In genomic region chr6:169319561-169319960, GRCh38 we compare ENCODE assay signal across 29 cellular contexts.
DNase-seq lines count a peak whose midpoint lies in the region; ATAC-seq and TF ChIP-seq lines count a peak whose summit lies in the region.
"Had no signal": no experiment of that assay in that cellular context is flagged by ENCODE, and none has a peak within 500 bp of the region (broad histone marks: within the 10 kb centered on the region; RNA-seq: fewer than 3 reads in every experiment).

No MANE protein-coding gene starts in this region.

- no peak for TF ChIP-seq CTCF in CD8-positive, alpha-beta T cell (IDR thresholded peaks at IDR 0.05)

- H3K9me3 ChIP-seq in CD8-positive, alpha-beta T cell (ENCODE audit: low read length): no peaks in the 10 kb centered on the region
- H3K9me3 ChIP-seq: breast epithelium, left lung, vagina had no signal

- H3K9me3 Mint-ChIP-seq in stimulated activated naive CD8-positive, alpha-beta T cell treated with anti-CD3 and anti-CD28 coated beads, Interleukin-15, amount 100 ng/mL, for 72 hours: no peaks in the 10 kb centered on the region
- no peaks in the 10 kb centered on the region for H3K9me3 Mint-ChIP-seq in CD8-positive, alpha-beta T cell
- H3K9me3 Mint-ChIP-seq: activated CD8-positive, alpha-beta T cell treated with anti-CD3 and anti-CD28 coated beads for 36 hours; activated T-helper 17 cell treated with anti-CD3 and anti-CD28 coated beads, Interleukin-2, amount 50 U/mL, for 72 hours; memory B cell had no signal

- H3K27ac ChIP-seq in CD8-positive, alpha-beta T cell (ENCODE audit: low read depth, low read length): no peak overlapping the region
- H3K27ac ChIP-seq: left lung, vagina had no signal

- no peaks in the 10 kb centered on the region for H3K4me1 Mint-ChIP-seq in stimulated activated naive CD8-positive, alpha-beta T cell treated with anti-CD3 and anti-CD28 coated beads, Interleukin-15, amount 100 ng/mL, for 72 hours
- H3K4me1 Mint-ChIP-seq in CD8-positive, alpha-beta T cell (ENCODE audit: low read depth): no peaks in the 10 kb centered on the region
- H3K4me1 Mint-ChIP-seq: activated T-helper 17 cell treated with anti-CD3 and anti-CD28 coated beads, Interleukin-2, amount 50 U/mL, for 72 hours; memory B cell; naive B cell had no signal

- H3K27ac Mint-ChIP-seq in stimulated activated naive CD8-positive, alpha-beta T cell treated with anti-CD3 and anti-CD28 coated beads, Interleukin-15, amount 100 ng/mL, for 72 hours: no peak overlapping the region
- H3K27ac Mint-ChIP-seq in CD8-positive, alpha-beta T cell: no peak overlapping the region
- H3K27ac Mint-ChIP-seq: activated CD8-positive, alpha-beta T cell treated with anti-CD3 and anti-CD28 coated beads for 36 hours; activated T-helper 17 cell treated with anti-CD3 and anti-CD28 coated beads, Interleukin-2, amount 50 U/mL, for 72 hours; memory B cell; naive B cell had no signal

- intact Hi-C loops in sciatic nerve (cut with DNase I): no loop called here
- intact Hi-C loops in CD8-positive, alpha-beta T cell (cut with DNase I, micrococcal nuclease): no loop called here

- CTCF ChIA-PET in CD8-positive, alpha-beta T cell (lab: Charles Lee): no interaction called here

- ATAC-seq in sciatic nerve: peak; percentile 86
- no peak for ATAC-seq in stimulated activated naive CD8-positive, alpha-beta T cell treated with anti-CD3 and anti-CD28 coated beads, Interleukin-15, amount 100 ng/mL, for 72 hours
- no peak for ATAC-seq in CD8-positive, alpha-beta T cell
- no peak for ATAC-seq in GM21423 (IDR thresholded peaks at IDR 0.05; ENCODE audit: unreplicated experiment)
- ATAC-seq: activated CD8-positive, alpha-beta T cell treated with anti-CD3 and anti-CD28 coated beads for 36 hours; activated T-helper 17 cell treated with anti-CD3 and anti-CD28 coated beads, Interleukin-2, amount 50 U/mL, for 72 hours; HCT116; left lung had no signal

- no peak overlapping the region for H3K4me3 Mint-ChIP-seq in stimulated activated naive CD8-positive, alpha-beta T cell treated with anti-CD3 and anti-CD28 coated beads, Interleukin-15, amount 100 ng/mL, for 72 hours
- no peak overlapping the region for H3K4me3 Mint-ChIP-seq in CD8-positive, alpha-beta T cell
- H3K4me3 Mint-ChIP-seq: activated CD8-positive, alpha-beta T cell treated with anti-CD3 and anti-CD28 coated beads for 36 hours; activated T-helper 17 cell treated with anti-CD3 and anti-CD28 coated beads, Interleukin-2, amount 50 U/mL, for 72 hours; memory B cell; naive B cell had no signal

- DNase-seq in AG08395 (ENCODE audit: low spot score): peak; percentile 35
- peak; percentile 20 for DNase-seq in RPMI7951 (ENCODE audit: low read depth)
- DNase-seq in hepatic stellate cell (ENCODE audit: low spot score): peak; percentile 67
- DNase-seq in sciatic nerve (ENCODE audit: low spot score): no peak
- DNase-seq in NCI-H2029 treated with DMSO at 0.1 percent for 48 hours (lab: John Stamatoyannopoulos, UW): no peak
- no peak for DNase-seq in stimulated activated naive CD8-positive, alpha-beta T cell treated with anti-CD3 and anti-CD28 coated beads, Interleukin-15, amount 100 ng/mL, for 72 hours
- no peak for DNase-seq in CD8-positive, alpha-beta T cell
- DNase-seq: activated CD4-positive, alpha-beta T cell treated with anti-CD3 and anti-CD28 coated beads for 1 hour; activated CD8-positive, alpha-beta T cell treated with anti-CD3 and anti-CD28 coated beads for 36 hours; activated naive CD4-positive, alpha-beta T cell treated with anti-CD3 and anti-CD28 coated beads, Interleukin-2, amount 50 U/mL, for 16 hours; amniotic stem cell; DMS153; glutamatergic neuron; left lung; naive B cell; NCI-H1417; NCI-H2081 treated with DMSO at 0.1 percent for 48 hours; NCI-H345; NCI-H69; nucleus accumbens; Right ventricle myocardium superior; small intestine; stimulated activated naive CD4-positive, alpha-beta T cell had no signal

- no peaks in the 10 kb centered on the region for H3K36me3 Mint-ChIP-seq in CD8-positive, alpha-beta T cell
- H3K36me3 Mint-ChIP-seq: memory B cell, naive B cell had no signal

- H3K36me3 ChIP-seq in CD8-positive, alpha-beta T cell (ENCODE audit: insufficient read depth, low read length): no peaks in the 10 kb centered on the region
- H3K36me3 ChIP-seq: breast epithelium, left lung, vagina had no signal

- no peaks in the 10 kb centered on the region for H3K27me3 ChIP-seq in CD8-positive, alpha-beta T cell (ENCODE audit: insufficient read depth, low read length)
- H3K27me3 ChIP-seq: breast epithelium, left lung, vagina had no signal

- no peak overlapping the region for H3K4me3 ChIP-seq in CD8-positive, alpha-beta T cell (ENCODE audit: low read depth, low read length)
- H3K4me3 ChIP-seq: breast epithelium, left lung, vagina had no signal

- H3K4me1 ChIP-seq in CD8-positive, alpha-beta T cell (ENCODE audit: insufficient read depth, low read length): no peaks in the 10 kb centered on the region
- H3K4me1 ChIP-seq: breast epithelium, left lung had no signal

- POLR2A ChIA-PET in CD8-positive, alpha-beta T cell (lab: Charles Lee): no interaction called here

- peaks cover 15% of the 10 kb centered on the region for H3K27me3 Mint-ChIP-seq in stimulated activated naive CD8-positive, alpha-beta T cell treated with anti-CD3 and anti-CD28 coated beads, Interleukin-15, amount 100 ng/mL, for 72 hours
- H3K27me3 Mint-ChIP-seq in CD8-positive, alpha-beta T cell (ENCODE audit: low read depth): peaks cover 3% of the 10 kb centered on the region
- H3K27me3 Mint-ChIP-seq: activated CD8-positive, alpha-beta T cell treated with anti-CD3 and anti-CD28 coated beads for 36 hours had no signal

Comparison
In these comparisons a context has a peak if more than half of its experiments do, and no peak if none do; other contexts are left out.
1. DNase-seq: peak in AG08395 (single experiment), RPMI7951 (single experiment) and hepatic stellate cell (single experiment); none in sciatic nerve (single experiment), NCI-H2029 treated with DMSO at 0.1 percent for 48 hours (single experiment), stimulated activated naive CD8-positive, alpha-beta T cell treated with anti-CD3 and anti-CD28 coated beads, Interleukin-15, amount 100 ng/mL, for 72 hours (0 of 2) and CD8-positive, alpha-beta T cell (0 of 7).